Comparison of ENCODE assay signal across 8 cellular contexts in the genomic region with DNA sequence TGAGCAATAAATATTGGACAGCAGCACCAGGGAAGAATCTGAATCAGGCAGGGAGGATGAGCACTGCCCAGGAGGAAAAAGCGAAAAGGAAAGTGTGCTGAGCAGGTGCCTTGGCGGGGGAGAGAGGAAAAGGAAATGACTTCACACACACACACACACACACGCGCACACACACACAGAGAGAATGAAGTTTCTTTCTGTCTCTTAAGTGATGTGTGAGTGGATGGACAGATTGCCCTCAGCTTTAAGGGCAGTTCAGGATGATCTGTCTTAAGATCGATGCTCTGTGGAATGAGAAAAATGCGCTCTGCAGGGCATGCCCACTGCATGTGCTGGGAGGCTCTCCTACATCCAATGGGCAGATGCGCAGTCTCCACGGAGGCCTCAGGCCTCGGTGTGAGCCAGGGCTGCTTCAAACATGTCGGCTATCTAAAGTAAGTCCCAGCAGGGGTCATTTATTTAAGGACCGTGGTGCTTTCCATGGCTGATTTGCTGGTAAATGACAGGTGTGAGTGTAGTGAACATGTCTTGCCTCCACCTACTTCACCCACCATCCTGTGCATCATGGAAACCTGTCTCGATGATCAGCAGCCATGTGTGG. TPM values are rescaled to one million over a fixed set of nuclear protein-coding genes. Genes with fewer than 3 reads are reported as not detected.
DNase-seq lines count a peak whose midpoint lies in the region; ATAC-seq and TF ChIP-seq lines count a peak whose summit lies in the region.

No MANE protein-coding gene starts in this region.

- H3K27ac ChIP-seq in KOPT-K1 (ENCODE audit: low read depth, low read length, poor library complexity, severe bottlenecking) (peak overlapping the region; percentile 88), SK-N-MC (peak overlapping the region; percentile 98), parathyroid adenoma (peak overlapping the region; percentile 98), vagina (peak overlapping the region; percentile 98)

- peak overlapping the region; percentile 90 for H2AFZ ChIP-seq in parathyroid adenoma

- H3K36me3 ChIP-seq in KOPT-K1 (ENCODE audit: insufficient read depth, low read length) (0 out of 2 replicates have a peak, but pooled peaks cover 1% of the 10 kb centered on the region), SK-N-MC (ENCODE audit: insufficient read depth, low read length) (no peaks in the 10 kb centered on the region), adipocyte (ENCODE audit: control insufficient read depth, insufficient read depth, low read length, severe bottlenecking) (peaks cover 4% of the 10 kb centered on the region), parathyroid adenoma (ENCODE audit: control insufficient read depth, insufficient read depth, low read length) (no peaks in the 10 kb centered on the region), vagina (no peaks in the 10 kb centered on the region)

- H3K4me2 ChIP-seq in parathyroid adenoma (ENCODE audit: low read length): peak overlapping the region; percentile 85

- TF ChIP-seq CTCF in parathyroid adenoma (IDR thresholded peaks at IDR 0.05) (no peak), vagina (IDR thresholded peaks at IDR 0.05) (no peak)

- ATAC-seq in GM21423 (IDR thresholded peaks at IDR 0.05; ENCODE audit: unreplicated experiment): peak; percentile 23
- peak; percentile 53 to 70 for ATAC-seq in left cardiac atrium

- H3K4me1 ChIP-seq in adipocyte (ENCODE audit: control insufficient read depth, insufficient read depth, low read length) (peaks cover 17% of the 10 kb centered on the region), parathyroid adenoma (peaks cover 6% of the 10 kb centered on the region), vagina (peaks cover 34% of the 10 kb centered on the region)

- H3K4me3 ChIP-seq in SK-N-MC (peak overlapping the region; percentile 79), adipocyte (ENCODE audit: low read length) (peak overlapping the region; percentile 91), parathyroid adenoma (ENCODE audit: low read depth, low read length) (peak overlapping the region; percentile 93), vagina (peak overlapping the region; percentile 81 to 85)

- H3K9ac ChIP-seq in SK-N-MC (ENCODE audit: insufficient read length) (peak overlapping the region; percentile 96), adipocyte (ENCODE audit: low read length) (peak overlapping the region; percentile 91), parathyroid adenoma (peak overlapping the region; percentile 68)

- intact Hi-C loops in left cardiac atrium (cut with DNase I): no loop called here
- intact Hi-C loops in vagina (cut with DNase I): loop anchor here (5.0 kb wide), 1 partner anchor 86 kb away; the partner anchor contains the start of gene MASTL

- H3K79me2 ChIP-seq in parathyroid adenoma: peaks cover 3% of the 10 kb centered on the region

- H3K9me3 ChIP-seq in KOPT-K1 (ENCODE audit: insufficient read depth, low read length, poor library complexity, severe bottlenecking): no peaks in the 10 kb centered on the region
- H3K9me3 ChIP-seq in SK-N-MC (ENCODE audit: low read depth, low read length): no peaks in the 10 kb centered on the region
- no peaks in the 10 kb centered on the region for H3K9me3 ChIP-seq in adipocyte (ENCODE audit: control insufficient read depth, low read length)
- no peaks in the 10 kb centered on the region for H3K9me3 ChIP-seq in parathyroid adenoma (ENCODE audit: control insufficient read depth, low read length)
- no peaks in the 10 kb centered on the region for H3K9me3 ChIP-seq in vagina

- no peaks in the 10 kb centered on the region for H3K27me3 ChIP-seq in adipocyte (replicated peaks; ENCODE audit: control insufficient read depth, insufficient read depth, low read length)
- no peaks in the 10 kb centered on the region for H3K27me3 ChIP-seq in parathyroid adenoma (ENCODE audit: control insufficient read depth, insufficient read depth, low read length)
- no peaks in the 10 kb centered on the region for H3K27me3 ChIP-seq in vagina

- DNase-seq in DMS114 treated with DMSO at 0.1 percent for 48 hours (lab: John Stamatoyannopoulos, UW; ENCODE audit: unreplicated experiment) (peak; percentile 66), SK-N-MC (ENCODE audit: low read depth, low spot score) (no peak), adipocyte (ENCODE audit: low read depth) (peak; percentile 66), left cardiac atrium (peak; percentile 54), vagina (ENCODE audit: extremely low spot score in 2 of 2) (no peak)

- TF ChIP-seq POLR2A in vagina (IDR thresholded peaks at IDR 0.05): no peak

RNA-seq across cellular contexts. Expression of gene ACBD5, which starts 2.5 kb away (rescaled TPM):
- total RNA-seq in left cardiac atrium (10 to 100 TPM; 34.9 to 36.1 TPM), vagina (12.3 TPM)

Comparison
In these comparisons a context has a peak if more than half of its experiments do, and no peak if none do; other contexts are left out.
1. DNase-seq: peak in DMS114 treated with DMSO at 0.1 percent for 48 hours (single experiment), adipocyte (single experiment) and left cardiac atrium (single experiment); none in SK-N-MC (single experiment) and vagina (0 of 2).
2. Peak in every context shown above with its lines, with median percentiles within 50 percentile points of each other: H3K27ac ChIP-seq, H3K4me3 ChIP-seq and H3K9ac ChIP-seq.